Comparison of ENCODE assay signal across 8 cellular contexts in the genomic region with DNA sequence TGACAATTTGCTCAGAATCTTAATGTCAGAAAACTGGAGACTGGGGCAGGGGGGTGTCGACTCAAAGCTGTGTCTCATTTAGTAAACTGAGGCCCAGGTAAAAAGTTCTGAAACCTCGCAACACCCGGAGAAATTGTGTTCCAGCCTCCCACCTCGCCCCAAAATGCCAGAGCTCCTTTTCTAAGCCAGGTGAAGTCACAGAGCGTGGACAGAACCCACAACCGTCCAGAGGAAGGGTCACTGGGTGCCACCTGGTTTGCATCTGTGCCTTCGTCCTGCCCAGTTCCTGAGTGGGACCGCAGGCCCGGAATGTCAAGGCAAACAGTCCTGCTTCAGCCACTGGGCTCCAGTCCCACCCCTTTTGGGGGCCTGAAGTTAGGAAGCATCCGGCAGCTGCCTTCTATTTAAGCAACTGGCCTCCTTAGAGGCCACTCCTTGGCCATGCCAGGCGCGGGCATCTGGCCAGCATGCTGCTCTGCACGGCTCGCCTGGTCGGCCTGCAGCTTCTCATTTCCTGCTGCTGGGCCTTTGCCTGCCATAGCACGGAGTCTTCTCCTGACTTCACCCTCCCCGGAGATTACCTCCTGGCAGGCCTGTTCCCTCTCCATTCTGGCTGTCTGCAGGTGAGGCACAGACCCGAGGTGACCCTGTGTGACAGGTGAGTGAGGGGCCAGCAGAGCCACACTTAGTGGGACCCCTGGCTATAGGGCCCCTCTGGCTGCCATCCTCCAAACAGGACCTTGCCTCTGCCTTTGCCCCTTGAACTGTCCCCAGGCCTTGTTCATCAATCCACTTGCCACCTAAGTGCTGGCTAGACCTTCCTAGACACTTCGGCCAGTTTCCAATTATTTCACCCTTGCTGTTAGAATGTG. TPM values are rescaled to one million over a fixed set of nuclear protein-coding genes. Genes with fewer than 3 reads are reported as not detected.
DNase-seq lines count a peak whose midpoint lies in the region; ATAC-seq and TF ChIP-seq lines count a peak whose summit lies in the region.

A gene (plus strand): TSS at position 401 of the 872 bp plus-strand sequence. CDS start 67 bp downstream, at position 468.

- peaks cover 9% of the 10 kb centered on the region for H3K36me3 ChIP-seq in SJCRH30
- no peaks in the 10 kb centered on the region for H3K36me3 ChIP-seq in fibroblast of lung (ENCODE audit: control insufficient read depth, insufficient read depth, low read length)
- no peaks in the 10 kb centered on the region for H3K36me3 ChIP-seq in neural progenitor cell

- H3F3A ChIP-seq in neural progenitor cell (ENCODE audit: low read depth) = no peaks in the 10 kb centered on the region

- H3K27ac ChIP-seq in SJCRH30 = peak within 1 kb of the TSS; percentile 54
- H3K27ac ChIP-seq in fibroblast of lung (ENCODE audit: insufficient read depth, low read length) = peak within 1 kb of the TSS; percentile 38
- no peak within 1 kb of the TSS for H3K27ac ChIP-seq in neural progenitor cell

- H3K4me3 Mint-ChIP-seq in neural progenitor cell = peak within 1 kb of the TSS; percentile 83

- in situ Hi-C loops in G401 (cut with HindIII; ENCODE audit: low sequenced_read_pairs) = no loop called here

- 0 out of 2 replicates have a peak, but pooled peaks cover 1% of the 10 kb centered on the region for H3K9me3 ChIP-seq in SJCRH30 (replicated peaks)
- no peaks in the 10 kb centered on the region for H3K9me3 ChIP-seq in fibroblast of lung (ENCODE audit: control insufficient read depth, insufficient read depth, low read depth, low read length)
- no peaks in the 10 kb centered on the region for H3K9me3 ChIP-seq in neural progenitor cell (ENCODE audit: low read depth)

- H3K4me1 Mint-ChIP-seq in neural progenitor cell = peaks cover 11% of the 10 kb centered on the region

- H3K4me3 ChIP-seq in SJCRH30 (peak within 1 kb of the TSS; percentile 97), fibroblast of lung (replicated peaks in 1 of 4; ENCODE audit: control extremely low read depth in 1 of 4, insufficient read depth in 1 of 4, low read depth in 3 of 4, low read length in 4 of 4) (peak within 1 kb of the TSS; percentile 52 to 94 (median 92)), neural progenitor cell (peak within 1 kb of the TSS; percentile 98)

- peak within 1 kb of the TSS; percentile 89 for H3K4me2 ChIP-seq in fibroblast of lung (ENCODE audit: extremely low read depth, insufficient read depth, low read length)
- H3K4me2 ChIP-seq in neural progenitor cell = peak within 1 kb of the TSS; percentile 88

- peaks cover 18% of the 10 kb centered on the region for H3K79me2 ChIP-seq in fibroblast of lung (ENCODE audit: control insufficient read depth, insufficient read depth, low read length)
- H3K79me2 ChIP-seq in neural progenitor cell (ENCODE audit: low read depth) = peaks cover 33% of the 10 kb centered on the region

- peaks cover 2% of the 10 kb centered on the region for H3K36me3 Mint-ChIP-seq in neural progenitor cell

- H4K20me1 ChIP-seq in fibroblast of lung (ENCODE audit: control insufficient read depth, extremely low read depth, insufficient read depth, low read length) (no peaks in the 10 kb centered on the region), neural progenitor cell (ENCODE audit: low read depth) (peaks cover 13% of the 10 kb centered on the region)

- TF ChIP-seq CTCF in fibroblast of lung (conservative IDR thresholded peaks at IDR 0.05 in 1 of 2, IDR thresholded peaks at IDR 0.05 in 1 of 2; ENCODE audit: low read depth in 1 of 2, low read length in 2 of 2) = no peak
- TF ChIP-seq CTCF in neural progenitor cell (IDR thresholded peaks at IDR 0.05) = no peak

- H3K9ac ChIP-seq in fibroblast of lung (ENCODE audit: insufficient read depth, low read length) = peak within 1 kb of the TSS; percentile 97
- peak within 1 kb of the TSS; percentile 97 for H3K9ac ChIP-seq in neural progenitor cell

- peaks cover 5% of the 10 kb centered on the region for H3K27me3 Mint-ChIP-seq in neural progenitor cell (ENCODE audit: insufficient read depth, low read depth)

- ATAC-seq in HG03039 (IDR thresholded peaks at IDR 0.05; ENCODE audit: unreplicated experiment) (no peak), GM19395 (IDR thresholded peaks at IDR 0.05; ENCODE audit: unreplicated experiment) (no peak)

- H3K27ac Mint-ChIP-seq in neural progenitor cell = no peak within 1 kb of the TSS

- H2AFZ ChIP-seq in fibroblast of lung (ENCODE audit: low read length) (peak within 1 kb of the TSS; percentile 74), neural progenitor cell (replicated peaks) (peak within 1 kb of the TSS; percentile 88)

- H3K27me3 ChIP-seq in SJCRH30 = no peaks in the 10 kb centered on the region
- no peaks in the 10 kb centered on the region for H3K27me3 ChIP-seq in fibroblast of lung (ENCODE audit: control insufficient read depth, insufficient read depth, low read length)
- H3K27me3 ChIP-seq in neural progenitor cell = no peaks in the 10 kb centered on the region

- peak; percentile 70 for DNase-seq in G401 (ENCODE audit: low spot score)
- DNase-seq in SJCRH30 = peak; percentile 63 to 66
- DNase-seq in fibroblast of lung (ENCODE audit: low read depth in 2 of 2) = peak in 1 of 2 donors; percentile 6
- DNase-seq in neural progenitor cell (ENCODE audit: low spot score) = no peak
- no peak for DNase-seq in SW480 (ENCODE audit: low spot score)
- no peak for DNase-seq in NCI-H345 (lab: John Stamatoyannopoulos, UW)

- peaks cover 14% of the 10 kb centered on the region; the same call in 1 of the 2 replicates for H3K4me1 ChIP-seq in SJCRH30
- H3K4me1 ChIP-seq in fibroblast of lung (ENCODE audit: control insufficient read depth, extremely low read depth, insufficient read depth, low read length) = peaks cover 4% of the 10 kb centered on the region
- peaks cover 7% of the 10 kb centered on the region for H3K4me1 ChIP-seq in neural progenitor cell

- H3K9me3 Mint-ChIP-seq in neural progenitor cell = no peaks in the 10 kb centered on the region

RNA-seq across cellular contexts. Expression of the gene that starts here (rescaled TPM):
- total RNA-seq in G401 (2014; rRNA removed; shearing (Covaris generic)) = not detected in 2 replicates
- 0.14 and 0.20 TPM in 2 replicates for total RNA-seq in SJCRH30 (2014; rRNA removed; shearing (Covaris generic))
- total RNA-seq in fibroblast of lung = under 0.01 and 0.17 TPM in 2 replicates
- polyA plus RNA-seq in fibroblast of lung = 0.05 and 0.10 TPM in 2 replicates
- 0.03 and 0.06 TPM in 2 replicates for polyA plus RNA-seq in fibroblast of lung (2012)
- not detected in 2 replicates for polyA minus RNA-seq in fibroblast of lung (ENCODE audit: low replicate concordance)
- total RNA-seq in neural progenitor cell (ENCODE audit: low replicate concordance) = not detected in 2 replicates

Comparison
In these comparisons a context has a peak if more than half of its experiments do, and no peak if none do; other contexts are left out.
1. Peak in DNase-seq in G401; RNA of the gene not detected or under 1 TPM.
2. Peak in DNase-seq, H3K4me3 ChIP-seq and H3K27ac ChIP-seq in SJCRH30; RNA of the gene not detected or under 1 TPM.